In the genomic region with DNA sequence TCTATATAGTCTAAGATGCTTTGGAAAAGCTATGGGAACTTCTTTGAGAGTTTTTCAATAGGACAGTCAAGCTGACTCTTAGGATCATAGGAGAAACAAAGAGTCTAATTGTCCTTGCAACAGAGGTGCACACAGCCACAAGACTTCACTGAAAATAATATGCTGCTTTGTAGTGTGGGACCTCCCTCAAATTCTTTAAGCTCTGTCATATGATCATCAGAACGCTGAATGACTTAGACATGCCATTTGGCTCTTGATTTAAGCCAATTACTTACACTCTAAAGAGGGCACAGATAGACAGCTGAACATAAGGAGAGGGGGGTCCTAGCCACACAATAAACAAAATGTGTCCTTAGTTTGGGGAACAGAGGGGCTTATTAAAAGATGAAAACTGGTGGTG, we compare ENCODE assay signal across 30 cellular contexts.
A peak's percentile ranks its signal among the peaks of the same experiment; 100 is the strongest.
DNase-seq lines count a peak whose midpoint lies in the region; ATAC-seq and TF ChIP-seq lines count a peak whose summit lies in the region.
"Had no signal": no experiment of that assay in that cellular context is flagged by ENCODE, and none has a peak within 500 bp of the region (broad histone marks: within the 10 kb centered on the region; RNA-seq: fewer than 3 reads in every experiment).

No MANE protein-coding gene starts in this region.

- H3K4me1 Mint-ChIP-seq in MCF 10A (ENCODE audit: insufficient read depth, unreplicated experiment), result peaks cover 4% of the 10 kb centered on the region
- peaks cover 29% of the 10 kb centered on the region for H3K4me1 Mint-ChIP-seq in HFFc6 (ENCODE audit: low read depth)
- H3K4me1 Mint-ChIP-seq: mesothelial cell of epicardium, naive B cell had no signal

- POLR2A ChIA-PET in MCF 10A (lab: Yijun Ruan, JAX), result no interaction called here

- H3K27me3 Mint-ChIP-seq in MCF 10A (ENCODE audit: insufficient read depth, unreplicated experiment) (no peaks in the 10 kb centered on the region), HFFc6 (ENCODE audit: insufficient read depth) (no peaks in the 10 kb centered on the region)
- H3K27me3 Mint-ChIP-seq: CD4-positive, alpha-beta T cell; naive B cell had no signal

- CTCF ChIA-PET in mammary epithelial cell (lab: Charles Lee; ENCODE audit: low non-redundant PET), result no interaction called here
- CTCF ChIA-PET in MCF 10A (lab: Yijun Ruan, JAX), result no interaction called here

- peak overlapping the region; percentile 74 for H2AFZ ChIP-seq in mammary epithelial cell (ENCODE audit: low read depth, low read length)

- H3K36me3 ChIP-seq in mammary epithelial cell (ENCODE audit: insufficient read depth, low read length) (no peaks in the 10 kb centered on the region), SJCRH30 (no peaks in the 10 kb centered on the region)
- H3K36me3 ChIP-seq: stomach, uterus had no signal

- H4K20me1 ChIP-seq in mammary epithelial cell (ENCODE audit: insufficient read depth, low read length), result no peaks in the 10 kb centered on the region

- H3K4me3 ChIP-seq in mammary epithelial cell (replicated peaks in 1 of 3; ENCODE audit: insufficient read depth in 1 of 3, low read depth in 2 of 3, low read length in 3 of 3) (no peak overlapping the region), SJCRH30 (no peak overlapping the region)
- H3K4me3 ChIP-seq: stomach, uterus had no signal

- no peak overlapping the region for H3K9ac ChIP-seq in mammary epithelial cell (ENCODE audit: insufficient read depth, low read length)

- intact Hi-C loops in mammary epithelial cell (cut with micrococcal nuclease) (no loop called here), MCF 10A (cut with micrococcal nuclease) (no loop called here), sciatic nerve (cut with DNase I) (no loop called here)

- peak; percentile 56 for ATAC-seq in sciatic nerve
- ATAC-seq: activated CD8-positive, alpha-beta T cell treated with anti-CD3 and anti-CD28 coated beads, Interleukin-2, amount 10 ng/mL, durations not matched to agents 7 days and 5 days; HCT116; left lobe of liver; Panc1 had no signal

- H3K4me1 ChIP-seq in mammary epithelial cell (ENCODE audit: insufficient read depth, low read length), result no peaks in the 10 kb centered on the region
- peaks cover 14% of the 10 kb centered on the region for H3K4me1 ChIP-seq in SJCRH30
- H3K4me1 ChIP-seq: stomach, uterus had no signal

- H3K27ac Mint-ChIP-seq in MCF 10A (ENCODE audit: low read depth, unreplicated experiment) (no peak overlapping the region), HFFc6 (no peak overlapping the region)
- H3K27ac Mint-ChIP-seq: activated CD8-positive, alpha-beta T cell treated with anti-CD3 and anti-CD28 coated beads, Interleukin-2, amount 10 ng/mL, durations not matched to agents 7 days and 5 days; activated T-helper 2 cell treated with anti-CD3 and anti-CD28 coated beads, Interferon-gamma antibody, Interleukin-2, Interleukin-4, amounts not matched to agents 10 μg/mL and 5 μg/mL and 100 μg/mL, durations not matched to agents 14 hours and 24 hours and 36 hours; CD4-positive, alpha-beta T cell; mesothelial cell of epicardium; naive B cell had no signal

- H3K27me3 ChIP-seq in mammary epithelial cell (ENCODE audit: insufficient read depth, low read length) (no peaks in the 10 kb centered on the region), SJCRH30 (no peaks in the 10 kb centered on the region)
- H3K27me3 ChIP-seq: stomach, uterus had no signal

- H3K4me3 Mint-ChIP-seq in MCF 10A (ENCODE audit: unreplicated experiment) (no peak overlapping the region), HFFc6 (no peak overlapping the region)
- H3K4me3 Mint-ChIP-seq: activated CD8-positive, alpha-beta T cell treated with anti-CD3 and anti-CD28 coated beads, Interleukin-2, amount 10 ng/mL, durations not matched to agents 7 days and 5 days; brain; CD4-positive, alpha-beta T cell; mesothelial cell of epicardium; naive B cell had no signal

- no peaks in the 10 kb centered on the region for H3K79me2 ChIP-seq in mammary epithelial cell (ENCODE audit: insufficient read depth, low read length)

- H3K9me3 Mint-ChIP-seq in MCF 10A (ENCODE audit: unreplicated experiment) (no peaks in the 10 kb centered on the region), HFFc6 (no peaks in the 10 kb centered on the region)
- H3K9me3 Mint-ChIP-seq: activated T-helper 2 cell treated with anti-CD3 and anti-CD28 coated beads, Interferon-gamma antibody, Interleukin-2, Interleukin-4, amounts not matched to agents 10 μg/mL and 5 μg/mL and 100 μg/mL, durations not matched to agents 14 hours and 24 hours and 36 hours; CD4-positive, alpha-beta T cell had no signal

- TF ChIP-seq CTCF in mammary epithelial cell (conservative IDR thresholded peaks at IDR 0.05 in 1 of 2, IDR thresholded peaks at IDR 0.05 in 1 of 2; ENCODE audit: extremely low read depth in 1 of 2, insufficient read depth in 1 of 2, low read depth in 1 of 2, low read length in 2 of 2), result no peak
- no peak for TF ChIP-seq CTCF in MCF 10A (IDR thresholded peaks at IDR 0.05; ENCODE audit: unreplicated experiment)
- no peak for TF ChIP-seq CTCF in HFFc6 (IDR thresholded peaks at IDR 0.05)

- in situ Hi-C loops in mammary epithelial cell (cut with MboI; ENCODE audit: low sequenced_read_pairs in 2 of 2), result loop anchor here in 1 of 2 donors (25.0 kb wide), 1 partner anchor 248 kb away; no protein-coding TSS in a partner anchor

- WGBS in mammary epithelial cell (ENCODE audit: low coverage, missing lambda C conversion rate), result 8% methylated on average over 1 of the region's 1 CpG

- no peak overlapping the region for H3K4me2 ChIP-seq in mammary epithelial cell (ENCODE audit: insufficient read depth, low read depth, low read length)

- no TSS peak for BruUV-seq in mammary epithelial cell (replicated peaks; lab: Mats Ljungman, UMichigan)
- BruUV-seq in MCF 10A (replicated peaks; lab: Mats Ljungman, UMichigan), result no TSS peak

- peak; percentile 44 for DNase-seq in mammary epithelial cell
- no peak for DNase-seq in MCF 10A (ENCODE audit: unreplicated experiment)
- peak; percentile 45 to 87 for DNase-seq in SJCRH30
- DNase-seq in medulla oblongata (ENCODE audit: extremely low spot score), result peak; percentile 5
- DNase-seq in sciatic nerve (ENCODE audit: low spot score), result no peak
- no peak for DNase-seq in effector CD4-positive, alpha-beta T cell
- no peak for DNase-seq in HFFc6
- no peak for DNase-seq in NCI-H1417 (lab: John Stamatoyannopoulos, UW)
- DNase-seq: activated CD4-positive, alpha-beta T cell treated with anti-CD3 and anti-CD28 coated beads for 4 hours; activated CD8-positive, alpha-beta T cell treated with anti-CD3 and anti-CD28 coated beads, Interleukin-2, amount 10 ng/mL, durations not matched to agents 7 days and 5 days; activated naive CD4-positive, alpha-beta T cell treated with anti-CD3 and anti-CD28 coated beads, Interleukin-2, amount 50 U/mL, for 16 hours; CD4-positive, alpha-beta T cell; glutamatergic neuron; Kasumi-1; naive B cell; NCI-H1694; NCI-H510A treated with DMSO at 0.1 percent for 48 hours; occipital lobe; SHP77 treated with DMSO at 0.1 percent for 48 hours; stimulated activated CD4-positive, alpha-beta T cell treated with anti-CD3 and anti-CD28 coated beads, Interleukin-2, amount 100 ng/mL, for 24 hours; stomach; T1000; uterus had no signal

- no peak overlapping the region for H3K27ac ChIP-seq in mammary epithelial cell (ENCODE audit: insufficient read depth, low read depth, low read length)
- H3K27ac ChIP-seq in SJCRH30, result peak overlapping the region; percentile 55
- H3K27ac ChIP-seq: stomach, uterus, VCaP had no signal

- dilution Hi-C loops in mammary epithelial cell (cut with HindIII; ENCODE audit: low sequenced_read_pairs), result no loop called here

- H3K36me3 Mint-ChIP-seq in MCF 10A (ENCODE audit: insufficient read depth, unreplicated experiment), result no peaks in the 10 kb centered on the region
- no peaks in the 10 kb centered on the region; the same call in none of the 2 replicates for H3K36me3 Mint-ChIP-seq in HFFc6 (ENCODE audit: low read depth)
- H3K36me3 Mint-ChIP-seq: brain, mesothelial cell of epicardium, naive B cell had no signal

- H3K9me3 ChIP-seq in mammary epithelial cell (replicated peaks; ENCODE audit: insufficient read depth, low read length), result no peaks in the 10 kb centered on the region
- H3K9me3 ChIP-seq in SJCRH30 (replicated peaks), result 0 out of 2 replicates have a peak, but pooled peaks cover 2% of the 10 kb centered on the region
- H3K9me3 ChIP-seq: stomach, uterus had no signal

Comparison
In these comparisons a context has a peak if more than half of its experiments do, and no peak if none do; other contexts are left out.
1. DNase-seq: peak in mammary epithelial cell (single experiment), SJCRH30 (2 of 2) and medulla oblongata (single experiment); none in MCF 10A (single experiment), sciatic nerve (single experiment), effector CD4-positive, alpha-beta T cell (single experiment), HFFc6 (single experiment) and NCI-H1417 (0 of 3).